Comparison of ENCODE assay signal across 10 cellular contexts in genomic region chr2:158600155-158600802, GRCh38.
DNase-seq lines count a peak whose midpoint lies in the region; ATAC-seq, FAIRE-seq and TF ChIP-seq lines count a peak whose summit lies in the region.
"Had no signal": no experiment of that assay in that cellular context is flagged by ENCODE, and none has a peak within 500 bp of the region (broad histone marks: within the 10 kb centered on the region; RNA-seq: fewer than 3 reads in every experiment).

No MANE protein-coding gene starts in this region.

- FAIRE-seq in pancreas (lab: Jason Lieb, UNC) (peak; percentile 86), GM12891 (lab: Jason Lieb, UNC) (no peak)

- TF ChIP-seq CTCF in fibroblast of the aortic adventitia (IDR thresholded peaks at IDR 0.05; ENCODE audit: insufficient read depth, low read length) (no peak), pancreas (IDR thresholded peaks at IDR 0.05) (no peak)

- 55 to 60% methylated on average over 3 of the region's 3 CpGs for WGBS in pancreas, 2 donors

- H3K27me3 ChIP-seq in pancreas, result no peaks in the 10 kb centered on the region
- H3K27me3 ChIP-seq: neutrophil, tibial nerve had no signal

- in situ Hi-C loops in Caki2 (cut with HindIII; ENCODE audit: low pct_unique_long_range_greater_than_20kb, low sequenced_read_pairs), result no loop called here

- H3K4me3 ChIP-seq in fibroblast of the aortic adventitia (ENCODE audit: low read depth, low read length) (no peak overlapping the region), pancreas (no peak overlapping the region)
- H3K4me3 ChIP-seq: tibial nerve had no signal

- no peak for TF ChIP-seq POLR2A in GM12891 (IDR thresholded peaks at IDR 0.05; ENCODE audit: low read depth, low read length)

- ATAC-seq in pancreas (peak in 3 of 4 donors; percentile 72 to 85 (median 83)), HG03565 (IDR thresholded peaks at IDR 0.05; ENCODE audit: unreplicated experiment) (no peak), HG03159 (IDR thresholded peaks at IDR 0.05; ENCODE audit: unreplicated experiment) (no peak)

- H3K27ac ChIP-seq in pancreas, result peak overlapping the region in 1 of 4 donors; percentile 2
- H3K27ac ChIP-seq: neutrophil had no signal

- H3K36me3 ChIP-seq in pancreas, result no peaks in the 10 kb centered on the region

- peaks cover 0 to 8% (median 0%) of the 10 kb centered on the region in 3 donors for H3K4me1 ChIP-seq in pancreas

- DNase-seq in Caki2 (ENCODE audit: low read depth) (peak; percentile 48), RKO (ENCODE audit: low spot score) (peak; percentile 80), fibroblast of the aortic adventitia (ENCODE audit: low read depth) (peak; percentile 96), pancreas (peak in 4 of 6 donors; percentile 15 to 38 (median 24)), GM12891 (ENCODE audit: insufficient read length, low spot score) (no peak)
- no peak for DNase-seq in activated CD4-positive, CD25-positive, alpha-beta regulatory T cell (lab: John Stamatoyannopoulos, UW)

- intact Hi-C loops in pancreas (cut with DNase I), result no loop called here

- no peaks in the 10 kb centered on the region for H3K9me3 ChIP-seq in pancreas
- H3K9me3 ChIP-seq: neutrophil, tibial nerve had no signal

TF ChIP-seq in GM12891, 5 proteins besides CTCF, POLR2A, EP300 and RAD21:
- no peak for TF ChIP-seq SPI1 (IDR thresholded peaks at IDR 0.05; ENCODE audit: low read depth, low read length)
- no peak for TF ChIP-seq PAX5 (IDR thresholded peaks at IDR 0.05; ENCODE audit: insufficient read depth, low read length, severe bottlenecking)
- TF ChIP-seq TAF1 (IDR thresholded peaks at IDR 0.05; ENCODE audit: low read depth, low read length), result no peak
- TF ChIP-seq POLR2AphosphoS5 (IDR thresholded peaks at IDR 0.05; ENCODE audit: low read depth, low read length), result no peak
- TF ChIP-seq POU2F2 (IDR thresholded peaks at IDR 0.05; ENCODE audit: low read depth, low read length), result no peak

Comparison
In these comparisons a context has a peak if more than half of its experiments do, and no peak if none do; other contexts are left out.
1. DNase-seq: peak in Caki2 (single experiment), RKO (single experiment), fibroblast of the aortic adventitia (single experiment) and pancreas (4 of 6); none in GM12891 (single experiment) and activated CD4-positive, CD25-positive, alpha-beta regulatory T cell (0 of 4).
2. ATAC-seq: peak in pancreas (3 of 4); none in HG03565 (single experiment) and HG03159 (single experiment).